ENCODE assay signal across 1 cellular context in the genomic region with DNA sequence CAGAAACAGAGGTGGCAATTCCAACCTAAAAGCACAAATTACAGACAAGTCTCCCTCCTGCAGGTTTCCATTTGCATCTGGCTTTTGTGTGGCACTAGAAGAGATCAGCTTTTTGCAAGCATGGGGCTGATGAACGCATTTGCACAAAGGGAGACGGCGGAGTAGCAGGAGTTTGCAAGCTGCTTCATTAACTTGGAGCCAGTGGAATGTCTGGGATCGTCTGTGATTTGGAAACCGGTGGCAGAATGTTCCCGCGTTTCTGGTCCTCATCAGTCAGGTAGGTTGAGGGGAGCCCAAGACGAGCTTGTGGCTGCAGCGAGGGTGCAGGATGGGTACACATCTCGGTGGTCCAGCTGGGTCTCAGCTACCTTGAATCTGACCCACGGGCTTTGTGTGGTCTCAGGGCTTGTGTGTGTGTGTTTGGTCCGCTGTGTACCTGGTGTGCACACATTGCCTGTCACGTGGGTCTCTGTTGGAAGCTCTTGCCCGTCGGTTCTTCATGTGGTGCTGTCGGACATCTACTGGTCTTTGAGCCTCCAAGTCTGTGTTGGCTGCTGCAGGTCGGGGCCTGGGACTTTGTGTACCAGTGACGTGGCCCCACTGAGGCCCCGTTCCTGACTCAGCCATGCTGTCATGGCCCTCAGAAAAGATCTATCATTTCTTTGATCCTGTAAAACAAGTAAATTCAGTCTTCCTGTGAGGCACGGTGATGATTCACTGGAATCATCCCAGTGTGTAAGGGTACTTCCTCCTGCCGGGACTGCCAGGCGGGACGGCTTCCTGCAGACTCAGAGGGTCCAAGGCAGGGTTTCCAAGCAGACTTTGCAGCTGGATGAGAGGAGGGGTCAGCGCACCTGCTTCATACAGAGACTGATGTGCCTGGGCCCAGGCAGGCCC.
TF ChIP-seq lines count a peak whose summit lies in the region.

No MANE protein-coding gene starts in this region.

TF ChIP-seq in GM23338, 12 proteins besides CTCF, POLR2A, EP300 and RAD21:
- TF ChIP-seq NANOG (IDR thresholded peaks at IDR 0.05; ENCODE audit: borderline replicate concordance) (no peak), POLR2AphosphoS5 (IDR thresholded peaks at IDR 0.05; ENCODE audit: low read depth) (no peak)
- TF ChIP-seq, protein P1, sequence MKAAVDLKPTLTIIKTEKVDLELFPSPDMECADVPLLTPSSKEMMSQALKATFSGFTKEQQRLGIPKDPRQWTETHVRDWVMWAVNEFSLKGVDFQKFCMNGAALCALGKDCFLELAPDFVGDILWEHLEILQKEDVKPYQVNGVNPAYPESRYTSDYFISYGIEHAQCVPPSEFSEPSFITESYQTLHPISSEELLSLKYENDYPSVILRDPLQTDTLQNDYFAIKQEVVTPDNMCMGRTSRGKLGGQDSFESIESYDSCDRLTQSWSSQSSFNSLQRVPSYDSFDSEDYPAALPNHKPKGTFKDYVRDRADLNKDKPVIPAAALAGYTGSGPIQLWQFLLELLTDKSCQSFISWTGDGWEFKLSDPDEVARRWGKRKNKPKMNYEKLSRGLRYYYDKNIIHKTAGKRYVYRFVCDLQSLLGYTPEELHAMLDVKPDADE (IDR thresholded peaks at IDR 0.05) = no peak
- TF ChIP-seq, protein P2, sequence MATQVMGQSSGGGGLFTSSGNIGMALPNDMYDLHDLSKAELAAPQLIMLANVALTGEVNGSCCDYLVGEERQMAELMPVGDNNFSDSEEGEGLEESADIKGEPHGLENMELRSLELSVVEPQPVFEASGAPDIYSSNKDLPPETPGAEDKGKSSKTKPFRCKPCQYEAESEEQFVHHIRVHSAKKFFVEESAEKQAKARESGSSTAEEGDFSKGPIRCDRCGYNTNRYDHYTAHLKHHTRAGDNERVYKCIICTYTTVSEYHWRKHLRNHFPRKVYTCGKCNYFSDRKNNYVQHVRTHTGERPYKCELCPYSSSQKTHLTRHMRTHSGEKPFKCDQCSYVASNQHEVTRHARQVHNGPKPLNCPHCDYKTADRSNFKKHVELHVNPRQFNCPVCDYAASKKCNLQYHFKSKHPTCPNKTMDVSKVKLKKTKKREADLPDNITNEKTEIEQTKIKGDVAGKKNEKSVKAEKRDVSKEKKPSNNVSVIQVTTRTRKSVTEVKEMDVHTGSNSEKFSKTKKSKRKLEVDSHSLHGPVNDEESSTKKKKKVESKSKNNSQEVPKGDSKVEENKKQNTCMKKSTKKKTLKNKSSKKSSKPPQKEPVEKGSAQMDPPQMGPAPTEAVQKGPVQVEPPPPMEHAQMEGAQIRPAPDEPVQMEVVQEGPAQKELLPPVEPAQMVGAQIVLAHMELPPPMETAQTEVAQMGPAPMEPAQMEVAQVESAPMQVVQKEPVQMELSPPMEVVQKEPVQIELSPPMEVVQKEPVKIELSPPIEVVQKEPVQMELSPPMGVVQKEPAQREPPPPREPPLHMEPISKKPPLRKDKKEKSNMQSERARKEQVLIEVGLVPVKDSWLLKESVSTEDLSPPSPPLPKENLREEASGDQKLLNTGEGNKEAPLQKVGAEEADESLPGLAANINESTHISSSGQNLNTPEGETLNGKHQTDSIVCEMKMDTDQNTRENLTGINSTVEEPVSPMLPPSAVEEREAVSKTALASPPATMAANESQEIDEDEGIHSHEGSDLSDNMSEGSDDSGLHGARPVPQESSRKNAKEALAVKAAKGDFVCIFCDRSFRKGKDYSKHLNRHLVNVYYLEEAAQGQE (IDR thresholded peaks at IDR 0.05; ENCODE audit: unreplicated experiment) = no peak
